Comparison of ENCODE assay signal across 19 cellular contexts in genomic region chr2:28631514-28632206, GRCh38.
DNase-seq lines count a peak whose midpoint lies in the region; ATAC-seq and TF ChIP-seq lines count a peak whose summit lies in the region.
"Had no signal": no experiment of that assay in that cellular context is flagged by ENCODE, and none has a peak within 500 bp of the region (broad histone marks: within the 10 kb centered on the region; RNA-seq: fewer than 3 reads in every experiment).

No MANE protein-coding gene starts in this region.

- no peak for TF ChIP-seq CTCF in liver (IDR thresholded peaks at IDR 0.05; ENCODE audit: low read depth, low read length, missing input control)
- no peak for TF ChIP-seq CTCF in thoracic aorta (IDR thresholded peaks at IDR 0.05)

- H3K4me1 Mint-ChIP-seq in effector memory CD8-positive, alpha-beta T cell (ENCODE audit: low read depth in 2 of 2): peaks cover 5 to 9% of the 10 kb centered on the region in 2 donors

- H3K27ac Mint-ChIP-seq in effector memory CD8-positive, alpha-beta T cell: peak overlapping the region; percentile 3 to 8
- H3K27ac Mint-ChIP-seq: CD4-positive, alpha-beta T cell; HFFc6 had no signal

- H3K36me3 ChIP-seq in liver (ENCODE audit: control insufficient read depth in 4 of 4, insufficient read depth in 3 of 4, low read depth in 1 of 4, low read length in 3 of 4) (no peaks in the 10 kb centered on the region), thoracic aorta (no peaks in the 10 kb centered on the region)
- H3K36me3 ChIP-seq: MG63 had no signal

- no peak for ATAC-seq in effector memory CD8-positive, alpha-beta T cell (replicated peaks)
- ATAC-seq in thoracic aorta (ENCODE audit: insufficient number of reproducible peaks, low FRiP score, low read depth): no peak
- ATAC-seq in HG03354 (IDR thresholded peaks at IDR 0.05; ENCODE audit: poor library complexity, severe bottlenecking, unreplicated experiment): no peak

- H3K9ac ChIP-seq in liver (ENCODE audit: low read depth in 1 of 2, low read length in 2 of 2): no peak overlapping the region

- 67% methylated on average over 11 of the region's 11 CpGs for WGBS in liver

- H3K27me3 Mint-ChIP-seq in effector memory CD8-positive, alpha-beta T cell: no peaks in the 10 kb centered on the region
- H3K27me3 Mint-ChIP-seq: CD4-positive, alpha-beta T cell had no signal

- peak; percentile 60 for DNase-seq in HuH-7 (ENCODE audit: low spot score)
- no peak for DNase-seq in effector memory CD8-positive, alpha-beta T cell
- DNase-seq in thoracic aorta (ENCODE audit: low spot score): no peak
- no peak for DNase-seq in T-helper 9 cell
- no peak for DNase-seq in NCI-H146 (lab: John Stamatoyannopoulos, UW)
- DNase-seq: AML-193; Calu3; CD4-positive, alpha-beta T cell; DMS79; HFFc6; MG63; NCI-H1092 treated with DMSO at 0.1 percent for 48 hours; NCI-H187 treated with DMSO at 0.1 percent for 48 hours; NCI-H2171; NCI-H446 treated with DMSO at 0.1 percent for 48 hours; NCI-H748 treated with DMSO at 0.1 percent for 48 hours; PC-9 had no signal

- peak; percentile 29 to 64 for TF ChIP-seq RAD21 in liver (IDR thresholded peaks at IDR 0.05)

- H3K9me3 ChIP-seq in liver (ENCODE audit: control insufficient read depth in 4 of 4, low read length in 3 of 4): no peaks in the 10 kb centered on the region
- H3K9me3 ChIP-seq in thoracic aorta: no peaks in the 10 kb centered on the region
- H3K9me3 ChIP-seq: MG63 had no signal

- no peak overlapping the region for H3K4me3 ChIP-seq in liver (ENCODE audit: low read depth in 1 of 3, low read length in 3 of 3)
- no peak overlapping the region for H3K4me3 ChIP-seq in thoracic aorta
- H3K4me3 ChIP-seq: MG63, PC-9 had no signal

- no peaks in the 10 kb centered on the region for H3K9me3 Mint-ChIP-seq in effector memory CD8-positive, alpha-beta T cell
- H3K9me3 Mint-ChIP-seq: CD4-positive, alpha-beta T cell; HFFc6 had no signal

- peak overlapping the region; percentile 5 to 38 for H3K27ac ChIP-seq in liver (ENCODE audit: low read depth in 1 of 2, low read length in 2 of 2)
- H3K27ac ChIP-seq in thoracic aorta: peak overlapping the region; percentile 99 to 100
- H3K27ac ChIP-seq: PC-9 had no signal

- H3K27me3 ChIP-seq in liver (ENCODE audit: control insufficient read depth in 4 of 4, insufficient read depth in 4 of 4, low read length in 3 of 4): no peaks in the 10 kb centered on the region
- no peaks in the 10 kb centered on the region for H3K27me3 ChIP-seq in thoracic aorta (replicated peaks; ENCODE audit: insufficient read depth)
- H3K27me3 ChIP-seq: MG63 had no signal

- peaks cover 4% of the 10 kb centered on the region for H3K36me3 Mint-ChIP-seq in effector memory CD8-positive, alpha-beta T cell (ENCODE audit: insufficient read depth)

- H3K4me1 ChIP-seq in liver (ENCODE audit: control insufficient read depth in 4 of 4, insufficient read depth in 4 of 4, low read length in 3 of 4) (peaks cover 6 to 39% (median 32%) of the 10 kb centered on the region in 4 donors), thoracic aorta (ENCODE audit: control insufficient read depth in 1 of 2, low read depth in 2 of 2) (peaks cover 44 to 94% of the 10 kb centered on the region in 2 donors)

- H3K4me3 Mint-ChIP-seq in effector memory CD8-positive, alpha-beta T cell: no peak overlapping the region
- H3K4me3 Mint-ChIP-seq: CD4-positive, alpha-beta T cell; HFFc6 had no signal

TF ChIP-seq in liver, 16 proteins besides CTCF, POLR2A, EP300 and RAD21:
- TF ChIP-seq NR2F2 (IDR thresholded peaks at IDR 0.05): no peak
- TF ChIP-seq GABPA (IDR thresholded peaks at IDR 0.05 in 1 of 2, conservative IDR thresholded peaks at IDR 0.05 in 1 of 2): no peak
- TF ChIP-seq ATF3 (IDR thresholded peaks at IDR 0.05): no peak
- no peak for TF ChIP-seq ZBTB33 (IDR thresholded peaks at IDR 0.05)
- TF ChIP-seq, protein P1, sequence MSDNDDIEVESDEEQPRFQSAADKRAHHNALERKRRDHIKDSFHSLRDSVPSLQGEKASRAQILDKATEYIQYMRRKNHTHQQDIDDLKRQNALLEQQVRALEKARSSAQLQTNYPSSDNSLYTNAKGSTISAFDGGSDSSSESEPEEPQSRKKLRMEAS (IDR thresholded peaks at IDR 0.05): no peak
- peak; percentile 93 to 95 for TF ChIP-seq HNF4A (conservative IDR thresholded peaks at IDR 0.05)
- TF ChIP-seq, protein P2, sequence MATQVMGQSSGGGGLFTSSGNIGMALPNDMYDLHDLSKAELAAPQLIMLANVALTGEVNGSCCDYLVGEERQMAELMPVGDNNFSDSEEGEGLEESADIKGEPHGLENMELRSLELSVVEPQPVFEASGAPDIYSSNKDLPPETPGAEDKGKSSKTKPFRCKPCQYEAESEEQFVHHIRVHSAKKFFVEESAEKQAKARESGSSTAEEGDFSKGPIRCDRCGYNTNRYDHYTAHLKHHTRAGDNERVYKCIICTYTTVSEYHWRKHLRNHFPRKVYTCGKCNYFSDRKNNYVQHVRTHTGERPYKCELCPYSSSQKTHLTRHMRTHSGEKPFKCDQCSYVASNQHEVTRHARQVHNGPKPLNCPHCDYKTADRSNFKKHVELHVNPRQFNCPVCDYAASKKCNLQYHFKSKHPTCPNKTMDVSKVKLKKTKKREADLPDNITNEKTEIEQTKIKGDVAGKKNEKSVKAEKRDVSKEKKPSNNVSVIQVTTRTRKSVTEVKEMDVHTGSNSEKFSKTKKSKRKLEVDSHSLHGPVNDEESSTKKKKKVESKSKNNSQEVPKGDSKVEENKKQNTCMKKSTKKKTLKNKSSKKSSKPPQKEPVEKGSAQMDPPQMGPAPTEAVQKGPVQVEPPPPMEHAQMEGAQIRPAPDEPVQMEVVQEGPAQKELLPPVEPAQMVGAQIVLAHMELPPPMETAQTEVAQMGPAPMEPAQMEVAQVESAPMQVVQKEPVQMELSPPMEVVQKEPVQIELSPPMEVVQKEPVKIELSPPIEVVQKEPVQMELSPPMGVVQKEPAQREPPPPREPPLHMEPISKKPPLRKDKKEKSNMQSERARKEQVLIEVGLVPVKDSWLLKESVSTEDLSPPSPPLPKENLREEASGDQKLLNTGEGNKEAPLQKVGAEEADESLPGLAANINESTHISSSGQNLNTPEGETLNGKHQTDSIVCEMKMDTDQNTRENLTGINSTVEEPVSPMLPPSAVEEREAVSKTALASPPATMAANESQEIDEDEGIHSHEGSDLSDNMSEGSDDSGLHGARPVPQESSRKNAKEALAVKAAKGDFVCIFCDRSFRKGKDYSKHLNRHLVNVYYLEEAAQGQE (IDR thresholded peaks at IDR 0.05): peak; percentile 36
- no peak for TF ChIP-seq EGR1 (IDR thresholded peaks at IDR 0.05; ENCODE audit: low read depth in 2 of 2)
- TF ChIP-seq RXRA (IDR thresholded peaks at IDR 0.05): peak; percentile 86 to 87
- no peak for TF ChIP-seq FOXA1 (IDR thresholded peaks at IDR 0.05)
- TF ChIP-seq HNF4G (IDR thresholded peaks at IDR 0.05): peak; percentile 80
- peak; percentile 86 for TF ChIP-seq SP1 (IDR thresholded peaks at IDR 0.05)
- TF ChIP-seq FOXA2 (IDR thresholded peaks at IDR 0.05): no peak
- TF ChIP-seq YY1 (IDR thresholded peaks at IDR 0.05): peak; percentile 19
- TF ChIP-seq JUND (IDR thresholded peaks at IDR 0.05): no peak
- TF ChIP-seq TAF1 (conservative IDR thresholded peaks at IDR 0.05): no peak
